In the genomic region with DNA sequence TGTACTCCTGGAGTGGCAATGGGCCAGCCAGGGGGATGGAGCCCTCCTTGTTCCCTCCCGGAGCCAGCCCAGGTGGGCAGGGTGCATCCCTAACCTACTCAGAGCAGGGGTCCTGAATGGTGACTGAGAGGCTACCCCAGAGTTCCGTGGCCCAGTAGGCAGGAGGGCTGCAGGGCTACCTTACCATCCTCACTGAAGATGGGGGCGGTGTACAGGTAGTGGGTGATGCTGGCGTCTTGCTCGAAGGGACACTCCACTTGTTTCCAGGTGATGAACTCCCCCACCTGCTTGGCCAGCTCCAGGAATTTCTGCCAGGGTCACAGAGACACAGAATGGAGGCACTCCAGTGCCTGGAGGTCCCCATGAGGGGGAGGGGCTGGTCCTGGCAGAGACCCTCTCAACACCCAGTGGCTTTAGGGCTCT, we compare ENCODE assay signal across 19 cellular contexts.
"Had no signal": no experiment of that assay in that cellular context is flagged by ENCODE, and none has a peak within 500 bp of the region (broad histone marks: within the 10 kb centered on the region; RNA-seq: fewer than 3 reads in every experiment).

No MANE protein-coding gene starts in this region.

- ATAC-seq: activated T-helper 17 cell treated with anti-CD3 and anti-CD28 coated beads, Interleukin-2, amount 50 U/mL, for 72 hours; gastroesophageal sphincter; heart left ventricle; left colon had no signal

- H3K4me1 ChIP-seq: adrenal gland, breast epithelium, esophagus muscularis mucosa, gastroesophageal sphincter, heart left ventricle, stomach had no signal

- H3K27me3 ChIP-seq: adrenal gland, breast epithelium had no signal

- H3K36me3 ChIP-seq: adrenal gland, breast epithelium, esophagus muscularis mucosa, gastroesophageal sphincter, heart left ventricle, stomach, WERI-Rb-1 had no signal

- DNase-seq: activated CD4-positive, alpha-beta memory T cell treated with anti-CD3 and anti-CD28 coated beads for 36 hours; activated CD4-positive, alpha-beta T cell treated with anti-CD3 and anti-CD28 coated beads for 4 hours; activated naive CD4-positive, alpha-beta T cell treated with Interleukin-2 at 50 U/mL for 16 hours; adrenal gland; cerebellar nuclear complex; effector CD8-positive, alpha-beta T cell; immature natural killer cell; stimulated activated CD4-positive, alpha-beta T cell treated with anti-CD3 and anti-CD28 coated beads, Interleukin-15, amount 100 ng/mL, for 24 hours; stimulated activated CD4-positive, alpha-beta T cell treated with anti-CD3 and anti-CD28 coated beads, Interleukin-4, amount 100 ng/mL, for 1 hour; stomach; WERI-Rb-1 had no signal

- H3K4me3 ChIP-seq: adrenal gland, breast epithelium, esophagus muscularis mucosa, gastroesophageal sphincter, heart left ventricle, lung, SK-N-MC, stomach had no signal

- H3K27ac ChIP-seq: adrenal gland, breast epithelium, esophagus muscularis mucosa, gastroesophageal sphincter, heart left ventricle, SK-N-MC, stomach, WERI-Rb-1 had no signal
